In the genomic region with DNA sequence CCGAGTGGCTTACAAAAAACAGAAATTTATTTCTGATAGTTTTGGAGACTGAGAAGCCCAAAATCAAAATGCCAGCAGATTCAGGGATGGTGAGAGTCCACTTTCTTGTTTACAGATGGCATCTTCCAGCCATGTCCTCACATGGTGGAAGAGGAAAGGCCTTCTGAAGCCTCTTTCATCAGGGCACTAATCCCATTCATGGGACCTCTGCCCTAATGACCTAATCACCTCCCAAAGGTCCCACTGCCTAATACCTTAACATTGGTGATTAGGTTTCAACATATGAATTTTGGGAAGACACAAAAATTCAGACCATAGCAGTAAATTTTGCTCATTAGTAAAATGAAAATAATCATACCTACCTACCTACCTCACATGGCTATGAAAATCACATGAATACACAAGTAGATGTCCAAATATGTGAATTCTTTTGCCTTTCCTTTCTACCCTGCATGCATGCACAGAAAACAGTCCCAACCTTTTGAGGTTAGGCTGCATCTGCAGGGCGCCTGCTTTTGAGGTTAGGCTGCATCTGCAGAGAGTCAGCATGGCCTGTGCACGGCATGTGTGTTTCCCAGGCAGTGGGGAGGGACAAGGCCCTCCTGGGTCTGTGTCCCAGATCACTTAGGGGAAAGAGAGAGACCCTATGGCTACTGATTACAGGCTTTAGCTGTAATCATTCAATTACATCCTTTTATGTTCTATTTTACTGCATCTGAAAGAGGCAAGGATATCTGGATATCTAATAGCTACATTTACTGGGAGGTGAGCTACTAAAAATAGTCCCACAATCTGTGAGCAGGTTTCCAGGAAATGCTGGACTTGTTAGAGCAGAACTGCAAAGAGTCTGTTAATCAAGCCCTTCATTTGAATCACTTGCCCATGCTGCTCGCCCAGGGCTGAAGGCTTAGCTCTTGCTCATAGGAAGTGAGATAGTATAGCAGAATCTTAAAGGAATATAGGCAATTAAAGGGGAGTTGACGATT, we compare ENCODE assay signal across 9 cellular contexts.
DNase-seq lines count a peak whose midpoint lies in the region; ATAC-seq and TF ChIP-seq lines count a peak whose summit lies in the region.
"Had no signal": no experiment of that assay in that cellular context is flagged by ENCODE, and none has a peak within 500 bp of the region (broad histone marks: within the 10 kb centered on the region; RNA-seq: fewer than 3 reads in every experiment).

No MANE protein-coding gene starts in this region.

- peaks cover 65% of the 10 kb centered on the region for H3K4me1 Mint-ChIP-seq in Calu3 (ENCODE audit: low read depth, unreplicated experiment)
- H3K4me1 Mint-ChIP-seq in glutamatergic neuron (ENCODE audit: low read depth, unreplicated experiment): peaks cover 42% of the 10 kb centered on the region

- BruUV-seq in Calu3 (replicated peaks; lab: Mats Ljungman, UMichigan): no TSS peak

- intact Hi-C loops in Calu3 (cut with micrococcal nuclease; ENCODE audit: unreplicated experiment): loop anchor here (5.0 kb wide), 2 partner anchors 53 to 237 kb away; no protein-coding TSS in a partner anchor

- DNase-seq in Calu3: peak; percentile 40
- DNase-seq in HK-2 (ENCODE audit: unreplicated experiment): peak; percentile 21
- DNase-seq in glutamatergic neuron: no peak
- no peak for DNase-seq in T-helper 9 cell

- H3K9me3 Mint-ChIP-seq in Calu3 (ENCODE audit: low read depth, unreplicated experiment) (no peaks in the 10 kb centered on the region), glutamatergic neuron (ENCODE audit: unreplicated experiment) (no peaks in the 10 kb centered on the region)

- H3K4me3 Mint-ChIP-seq in Calu3 (ENCODE audit: low read depth, unreplicated experiment) (no peak overlapping the region), glutamatergic neuron (ENCODE audit: unreplicated experiment) (no peak overlapping the region)
- H3K4me3 Mint-ChIP-seq: activated naive CD8-positive, alpha-beta T cell had no signal

- peaks cover 9% of the 10 kb centered on the region for H3K36me3 Mint-ChIP-seq in Calu3 (ENCODE audit: insufficient read depth, unreplicated experiment)
- no peaks in the 10 kb centered on the region for H3K36me3 Mint-ChIP-seq in glutamatergic neuron (ENCODE audit: unreplicated experiment)
- H3K36me3 Mint-ChIP-seq: activated naive CD8-positive, alpha-beta T cell had no signal

- no peak for TF ChIP-seq CTCF in Calu3 (IDR thresholded peaks at IDR 0.05; ENCODE audit: unreplicated experiment)
- no peak for TF ChIP-seq CTCF in glutamatergic neuron (IDR thresholded peaks at IDR 0.05; ENCODE audit: partially characterized antibody, unreplicated experiment)

- H3K27me3 Mint-ChIP-seq in Calu3 (ENCODE audit: unreplicated experiment) (no peaks in the 10 kb centered on the region), glutamatergic neuron (ENCODE audit: unreplicated experiment) (no peaks in the 10 kb centered on the region)

- CTCF ChIA-PET in Calu3 (lab: Charles Lee): interaction anchor here (1.0 kb wide), 1 partner anchor 53 kb away, joined by 3 read pairs; no protein-coding TSS in a partner anchor

- peak; percentile 50 for ATAC-seq in SK-N-SH treated with all-trans-retinoic acid at 6 μM for 48 hours
- ATAC-seq in HG02852 (IDR thresholded peaks at IDR 0.05; ENCODE audit: unreplicated experiment): no peak
- no peak for ATAC-seq in GM21737 (IDR thresholded peaks at IDR 0.05; ENCODE audit: unreplicated experiment)
- no peak for ATAC-seq in HG03571 (IDR thresholded peaks at IDR 0.05; ENCODE audit: unreplicated experiment)

- H3K27ac Mint-ChIP-seq in Calu3 (ENCODE audit: unreplicated experiment): peak overlapping the region; percentile 69
- H3K27ac Mint-ChIP-seq in glutamatergic neuron (ENCODE audit: unreplicated experiment): peak overlapping the region; percentile 74
- H3K27ac Mint-ChIP-seq: activated naive CD8-positive, alpha-beta T cell had no signal

TF ChIP-seq in SK-N-SH treated with all-trans-retinoic acid at 6 μM for 48 hours, 23 proteins besides CTCF, POLR2A, EP300 and RAD21 (continues in another document):
- TF ChIP-seq, protein P1, sequence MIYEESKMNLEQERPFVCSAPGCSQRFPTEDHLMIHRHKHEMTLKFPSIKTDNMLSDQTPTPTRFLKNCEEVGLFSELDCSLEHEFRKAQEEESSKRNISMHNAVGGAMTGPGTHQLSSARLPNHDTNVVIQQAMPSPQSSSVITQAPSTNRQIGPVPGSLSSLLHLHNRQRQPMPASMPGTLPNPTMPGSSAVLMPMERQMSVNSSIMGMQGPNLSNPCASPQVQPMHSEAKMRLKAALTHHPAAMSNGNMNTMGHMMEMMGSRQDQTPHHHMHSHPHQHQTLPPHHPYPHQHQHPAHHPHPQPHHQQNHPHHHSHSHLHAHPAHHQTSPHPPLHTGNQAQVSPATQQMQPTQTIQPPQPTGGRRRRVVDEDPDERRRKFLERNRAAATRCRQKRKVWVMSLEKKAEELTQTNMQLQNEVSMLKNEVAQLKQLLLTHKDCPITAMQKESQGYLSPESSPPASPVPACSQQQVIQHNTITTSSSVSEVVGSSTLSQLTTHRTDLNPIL (CRISPR knock-in tag; IDR thresholded peaks at IDR 0.05; ENCODE audit: low read depth): no peak; the same call in 1 of the 2 replicates
- TF ChIP-seq ZFP3 (CRISPR knock-in tag; IDR thresholded peaks at IDR 0.05): no peak
- TF ChIP-seq, protein P2, sequence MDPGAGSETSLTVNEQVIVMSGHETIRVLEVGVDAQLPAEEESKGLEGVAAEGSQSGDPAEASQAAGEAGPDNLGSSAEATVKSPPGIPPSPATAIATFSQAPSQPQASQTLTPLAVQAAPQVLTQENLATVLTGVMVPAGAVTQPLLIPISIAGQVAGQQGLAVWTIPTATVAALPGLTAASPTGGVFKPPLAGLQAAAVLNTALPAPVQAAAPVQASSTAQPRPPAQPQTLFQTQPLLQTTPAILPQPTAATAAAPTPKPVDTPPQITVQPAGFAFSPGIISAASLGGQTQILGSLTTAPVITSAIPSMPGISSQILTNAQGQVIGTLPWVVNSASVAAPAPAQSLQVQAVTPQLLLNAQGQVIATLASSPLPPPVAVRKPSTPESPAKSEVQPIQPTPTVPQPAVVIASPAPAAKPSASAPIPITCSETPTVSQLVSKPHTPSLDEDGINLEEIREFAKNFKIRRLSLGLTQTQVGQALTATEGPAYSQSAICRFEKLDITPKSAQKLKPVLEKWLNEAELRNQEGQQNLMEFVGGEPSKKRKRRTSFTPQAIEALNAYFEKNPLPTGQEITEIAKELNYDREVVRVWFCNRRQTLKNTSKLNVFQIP (CRISPR knock-in tag; IDR thresholded peaks at IDR 0.05; ENCODE audit: borderline replicate concordance, low read depth): no peak
- TF ChIP-seq BACH2 (CRISPR knock-in tag; IDR thresholded peaks at IDR 0.05; ENCODE audit: borderline replicate concordance): no peak
- TF ChIP-seq RARB (CRISPR knock-in tag; IDR thresholded peaks at IDR 0.05): no peak
- no peak for TF ChIP-seq OSR1 (CRISPR knock-in tag; IDR thresholded peaks at IDR 0.05)
- TF ChIP-seq, protein P3, sequence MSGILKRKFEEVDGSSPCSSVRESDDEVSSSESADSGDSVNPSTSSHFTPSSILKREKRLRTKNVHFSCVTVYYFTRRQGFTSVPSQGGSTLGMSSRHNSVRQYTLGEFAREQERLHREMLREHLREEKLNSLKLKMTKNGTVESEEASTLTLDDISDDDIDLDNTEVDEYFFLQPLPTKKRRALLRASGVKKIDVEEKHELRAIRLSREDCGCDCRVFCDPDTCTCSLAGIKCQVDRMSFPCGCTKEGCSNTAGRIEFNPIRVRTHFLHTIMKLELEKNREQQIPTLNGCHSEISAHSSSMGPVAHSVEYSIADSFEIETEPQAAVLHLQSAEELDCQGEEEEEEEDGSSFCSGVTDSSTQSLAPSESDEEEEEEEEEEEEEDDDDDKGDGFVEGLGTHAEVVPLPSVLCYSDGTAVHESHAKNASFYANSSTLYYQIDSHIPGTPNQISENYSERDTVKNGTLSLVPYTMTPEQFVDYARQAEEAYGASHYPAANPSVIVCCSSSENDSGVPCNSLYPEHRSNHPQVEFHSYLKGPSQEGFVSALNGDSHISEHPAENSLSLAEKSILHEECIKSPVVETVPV (CRISPR knock-in tag; IDR thresholded peaks at IDR 0.05): no peak
- TF ChIP-seq, protein P4, sequence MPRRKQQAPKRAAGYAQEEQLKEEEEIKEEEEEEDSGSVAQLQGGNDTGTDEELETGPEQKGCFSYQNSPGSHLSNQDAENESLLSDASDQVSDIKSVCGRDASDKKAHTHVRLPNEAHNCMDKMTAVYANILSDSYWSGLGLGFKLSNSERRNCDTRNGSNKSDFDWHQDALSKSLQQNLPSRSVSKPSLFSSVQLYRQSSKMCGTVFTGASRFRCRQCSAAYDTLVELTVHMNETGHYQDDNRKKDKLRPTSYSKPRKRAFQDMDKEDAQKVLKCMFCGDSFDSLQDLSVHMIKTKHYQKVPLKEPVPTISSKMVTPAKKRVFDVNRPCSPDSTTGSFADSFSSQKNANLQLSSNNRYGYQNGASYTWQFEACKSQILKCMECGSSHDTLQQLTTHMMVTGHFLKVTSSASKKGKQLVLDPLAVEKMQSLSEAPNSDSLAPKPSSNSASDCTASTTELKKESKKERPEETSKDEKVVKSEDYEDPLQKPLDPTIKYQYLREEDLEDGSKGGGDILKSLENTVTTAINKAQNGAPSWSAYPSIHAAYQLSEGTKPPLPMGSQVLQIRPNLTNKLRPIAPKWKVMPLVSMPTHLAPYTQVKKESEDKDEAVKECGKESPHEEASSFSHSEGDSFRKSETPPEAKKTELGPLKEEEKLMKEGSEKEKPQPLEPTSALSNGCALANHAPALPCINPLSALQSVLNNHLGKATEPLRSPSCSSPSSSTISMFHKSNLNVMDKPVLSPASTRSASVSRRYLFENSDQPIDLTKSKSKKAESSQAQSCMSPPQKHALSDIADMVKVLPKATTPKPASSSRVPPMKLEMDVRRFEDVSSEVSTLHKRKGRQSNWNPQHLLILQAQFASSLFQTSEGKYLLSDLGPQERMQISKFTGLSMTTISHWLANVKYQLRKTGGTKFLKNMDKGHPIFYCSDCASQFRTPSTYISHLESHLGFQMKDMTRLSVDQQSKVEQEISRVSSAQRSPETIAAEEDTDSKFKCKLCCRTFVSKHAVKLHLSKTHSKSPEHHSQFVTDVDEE (CRISPR knock-in tag; IDR thresholded peaks at IDR 0.05): no peak
- TF ChIP-seq PPARA (CRISPR knock-in tag; IDR thresholded peaks at IDR 0.05; ENCODE audit: borderline replicate concordance): no peak
- TF ChIP-seq ARNTL (CRISPR knock-in tag; IDR thresholded peaks at IDR 0.05; ENCODE audit: borderline replicate concordance, low read depth): no peak
- no peak for TF ChIP-seq ZNF70 (CRISPR knock-in tag; IDR thresholded peaks at IDR 0.05)
- no peak for TF ChIP-seq SNAI2 (CRISPR knock-in tag; IDR thresholded peaks at IDR 0.05)
- TF ChIP-seq ESRRG (CRISPR knock-in tag; IDR thresholded peaks at IDR 0.05): no peak
- TF ChIP-seq CSDC2 (CRISPR knock-in tag; IDR thresholded peaks at IDR 0.05): no peak
- TF ChIP-seq ZNF8 (CRISPR knock-in tag; IDR thresholded peaks at IDR 0.05): no peak
- TF ChIP-seq ISL1 (CRISPR knock-in tag; IDR thresholded peaks at IDR 0.05): no peak

Comparison
In these comparisons a context has a peak if more than half of its experiments do, and no peak if none do; other contexts are left out.
1. DNase-seq: peak in Calu3 (single experiment) and HK-2 (single experiment); none in glutamatergic neuron (single experiment) and T-helper 9 cell (single experiment).